20 cellular contexts compared by ENCODE assay signal in genomic region chr13:49357694-49358093, GRCh38.
DNase-seq lines count a peak whose midpoint lies in the region; ATAC-seq, FAIRE-seq and TF ChIP-seq lines count a peak whose summit lies in the region.
"Had no signal": no experiment of that assay in that cellular context is flagged by ENCODE, and none has a peak within 500 bp of the region (broad histone marks: within the 10 kb centered on the region; RNA-seq: fewer than 3 reads in every experiment).

No MANE protein-coding gene starts in this region.

- ATAC-seq in HG02973 (IDR thresholded peaks at IDR 0.05; ENCODE audit: unreplicated experiment) (no peak), HG03460 (IDR thresholded peaks at IDR 0.05; ENCODE audit: unreplicated experiment) (no peak)
- ATAC-seq: HepG2 had no signal

- H3K4me3 ChIP-seq in bronchial epithelial cell (ENCODE audit: low read depth, low read length) (no peak overlapping the region), tibial nerve (no peak overlapping the region)
- H3K4me3 ChIP-seq: ovary, SK-N-MC had no signal

- H3K4me1 Mint-ChIP-seq in HFFc6 (ENCODE audit: low read depth): peaks cover 69% of the 10 kb centered on the region
- H3K4me1 Mint-ChIP-seq: activated CD4-positive, alpha-beta memory T cell treated with anti-CD3 and anti-CD28 coated beads, Interleukin-2, amount 10 ng/mL, durations not matched to agents 7 days and 5 days; CD8-positive, alpha-beta memory T cell had no signal

- H3K36me3 ChIP-seq in bronchial epithelial cell (ENCODE audit: control insufficient read depth, insufficient read depth, low read length) (no peaks in the 10 kb centered on the region), tibial nerve (peaks cover 0 to 44% (median 0%) of the 10 kb centered on the region in 3 donors)
- H3K36me3 ChIP-seq: ovary had no signal

- FAIRE-seq in bronchial epithelial cell (lab: Jason Lieb, UNC): no peak
- FAIRE-seq: HepG2, kidney had no signal

- WGBS in tibial nerve, 2 donors: 63 to 65% methylated on average over 2 of the region's 2 CpGs

- TF ChIP-seq CTCF in HFFc6 (IDR thresholded peaks at IDR 0.05): no peak
- TF ChIP-seq CTCF in bronchial epithelial cell (IDR thresholded peaks at IDR 0.05; ENCODE audit: insufficient read depth, low read length, severe bottlenecking): no peak
- no peak for TF ChIP-seq CTCF in tibial nerve (IDR thresholded peaks at IDR 0.05)

- peak overlapping the region; percentile 86 for H3K27ac Mint-ChIP-seq in HFFc6
- H3K27ac Mint-ChIP-seq: activated CD4-positive, alpha-beta memory T cell treated with anti-CD3 and anti-CD28 coated beads, Interleukin-2, amount 10 ng/mL, durations not matched to agents 7 days and 5 days; CD8-positive, alpha-beta memory T cell; type B pancreatic cell had no signal

- H3K27ac ChIP-seq in tibial nerve: peak overlapping the region; percentile 61 to 93 (median 78)
- H3K27ac ChIP-seq: ovary, SK-N-MC had no signal

- peak; percentile 55 for DNase-seq in HFFc6
- DNase-seq in bronchial epithelial cell (ENCODE audit: low read depth): peak; percentile 20
- peak; percentile 22 for DNase-seq in kidney glomerular epithelial cell (lab: John Stamatoyannopoulos, UW)
- no peak for DNase-seq in tibial nerve (ENCODE audit: low spot score in 2 of 2)
- DNase-seq in stimulated activated CD4-positive, alpha-beta T cell treated with anti-CD3 and anti-CD28 coated beads, Interleukin-2, amount 100 ng/mL, for 24 hours: no peak
- DNase-seq in NCI-H1105 treated with DMSO at 0.1 percent for 48 hours (lab: John Stamatoyannopoulos, UW): no peak
- DNase-seq: activated CD4-positive, alpha-beta memory T cell treated with anti-CD3 and anti-CD28 coated beads, Interleukin-2, amount 10 ng/mL, durations not matched to agents 7 days and 5 days; aorta; CD8-positive, alpha-beta memory T cell; GDM1; kidney; midbrain; NCI-H1417; NCI-H2227 treated with DMSO at 0.1 percent for 48 hours; ovary had no signal

- peaks cover 0 to 39% (median 11%) of the 10 kb centered on the region in 4 donors for H3K4me1 ChIP-seq in tibial nerve

- peak overlapping the region; percentile 56 for H3K4me3 Mint-ChIP-seq in HFFc6
- H3K4me3 Mint-ChIP-seq: activated CD4-positive, alpha-beta memory T cell treated with anti-CD3 and anti-CD28 coated beads, Interleukin-2, amount 10 ng/mL, durations not matched to agents 7 days and 5 days; CD8-positive, alpha-beta memory T cell; type B pancreatic cell had no signal

- H3K27me3 ChIP-seq in bronchial epithelial cell (ENCODE audit: control insufficient read depth, insufficient read depth, low read length) (no peaks in the 10 kb centered on the region), tibial nerve (no peaks in the 10 kb centered on the region)
- H3K27me3 ChIP-seq: ovary had no signal

- TF ChIP-seq EP300 in tibial nerve (IDR thresholded peaks at IDR 0.05): no peak

- TF ChIP-seq POLR2A in tibial nerve (IDR thresholded peaks at IDR 0.05): no peak

- peaks cover 11% of the 10 kb centered on the region for H3K36me3 Mint-ChIP-seq in HFFc6 (ENCODE audit: low read depth)

- H3K9me3 ChIP-seq in tibial nerve: peaks cover 0 to 8% (median 0%) of the 10 kb centered on the region in 4 donors

- H3K27me3 Mint-ChIP-seq in HFFc6 (ENCODE audit: insufficient read depth): no peaks in the 10 kb centered on the region; the same call in 1 of the 2 replicates
- H3K27me3 Mint-ChIP-seq: activated CD4-positive, alpha-beta memory T cell treated with anti-CD3 and anti-CD28 coated beads, Interleukin-2, amount 10 ng/mL, durations not matched to agents 7 days and 5 days; CD8-positive, alpha-beta memory T cell; type B pancreatic cell had no signal

- no peaks in the 10 kb centered on the region for H3K9me3 Mint-ChIP-seq in HFFc6

Comparison
In these comparisons a context has a peak if more than half of its experiments do, and no peak if none do; other contexts are left out.
1. DNase-seq: peak in HFFc6 (single experiment), bronchial epithelial cell (single experiment) and kidney glomerular epithelial cell (single experiment); none in tibial nerve (0 of 2), stimulated activated CD4-positive, alpha-beta T cell treated with anti-CD3 and anti-CD28 coated beads, Interleukin-2, amount 100 ng/mL, for 24 hours (0 of 2) and NCI-H1105 treated with DMSO at 0.1 percent for 48 hours (single experiment).